ENCODE assay signal across 8 cellular contexts in the genomic region with DNA sequence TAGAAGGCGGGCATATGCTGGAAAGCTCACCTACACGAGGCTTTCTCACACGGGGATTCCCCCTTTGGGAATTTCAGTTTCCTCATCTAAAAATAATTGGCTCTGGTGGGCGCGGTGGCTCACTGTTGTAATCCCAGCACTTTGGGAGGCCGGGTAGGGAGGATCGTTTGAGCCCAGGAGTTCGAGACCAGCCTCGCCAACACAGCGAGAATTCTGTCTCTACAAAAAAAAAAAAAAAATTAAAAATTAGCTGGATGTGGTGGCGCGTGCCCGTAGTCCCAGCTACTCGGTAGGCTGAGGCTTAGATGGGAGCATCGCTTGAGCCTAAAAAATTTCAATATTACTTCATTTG. TPM values are rescaled to one million over a fixed set of nuclear protein-coding genes. Genes with fewer than 3 reads are reported as not detected.
DNase-seq lines count a peak whose midpoint lies in the region; ATAC-seq and TF ChIP-seq lines count a peak whose summit lies in the region.

No MANE protein-coding gene starts in this region.

- TSS peak; percentile 62 for BruUV-seq in Caco-2 (replicated peaks; lab: Mats Ljungman, UMichigan)

- no peak for TF ChIP-seq CTCF in Caco-2 (IDR thresholded peaks at IDR 0.05; ENCODE audit: insufficient read depth in 1 of 2, low read depth in 1 of 2, low read length in 1 of 2, severe bottlenecking in 1 of 2, unreplicated experiment in 1 of 2)
- TF ChIP-seq CTCF in coronary artery (IDR thresholded peaks at IDR 0.05): no peak

- DNase-seq in Caco-2 (no peak), coronary artery (ENCODE audit: low spot score) (no peak), NAMALWA (ENCODE audit: low spot score) (no peak), NCI-H510A (lab: John Stamatoyannopoulos, UW) (no peak), middle frontal gyrus (ENCODE audit: extremely low spot score, low spot score) (no peak)
- no peak for DNase-seq in natural killer cell treated with Interleukin-12 subunit alpha and Interleukin-12 subunit beta and Interleukin-15 and Interleukin-18, amount 100 ng/mL, for 72 hours (ENCODE audit: low spot score)
- no peak for DNase-seq in activated CD4-positive, CD25-positive, alpha-beta regulatory T cell treated with anti-CD3 and anti-CD28 coated beads, Interleukin-2, amount 50 U/mL, for 72 hours

- intact Hi-C loops in Caco-2 (cut with micrococcal nuclease; ENCODE audit: unreplicated experiment): no loop called here

- H3K27ac ChIP-seq in HUES48 (ENCODE audit: low read depth, low read length): no peak overlapping the region
- peak overlapping the region; percentile 82 to 86 for H3K27ac ChIP-seq in coronary artery

- H3K27me3 Mint-ChIP-seq in Caco-2 (ENCODE audit: insufficient read depth, unreplicated experiment): no peaks in the 10 kb centered on the region
- H3K27me3 Mint-ChIP-seq in natural killer cell treated with Interleukin-12 subunit alpha and Interleukin-12 subunit beta and Interleukin-15 and Interleukin-18, amount 100 ng/mL, for 72 hours: no peaks in the 10 kb centered on the region

- peaks cover 12% of the 10 kb centered on the region for H3K4me1 Mint-ChIP-seq in Caco-2 (ENCODE audit: low read depth, unreplicated experiment)
- peaks cover 27 to 34% of the 10 kb centered on the region in 2 donors for H3K4me1 Mint-ChIP-seq in natural killer cell treated with Interleukin-12 subunit alpha and Interleukin-12 subunit beta and Interleukin-15 and Interleukin-18, amount 100 ng/mL, for 72 hours (ENCODE audit: low read depth in 2 of 2)

- H3K27me3 ChIP-seq in Caco-2 (replicated peaks; ENCODE audit: control insufficient read depth, insufficient read depth, low read length) (no peaks in the 10 kb centered on the region), HUES48 (ENCODE audit: control insufficient read depth, insufficient read depth, low read length) (no peaks in the 10 kb centered on the region)

- H3K36me3 ChIP-seq in Caco-2 (ENCODE audit: control insufficient read depth, insufficient read depth, low read length): peaks cover 2% of the 10 kb centered on the region
- H3K36me3 ChIP-seq in HUES48 (ENCODE audit: control insufficient read depth, insufficient read depth, low read length): peaks cover 18% of the 10 kb centered on the region

- ATAC-seq in natural killer cell treated with Interleukin-12 subunit alpha and Interleukin-12 subunit beta and Interleukin-15 and Interleukin-18, amount 100 ng/mL, for 72 hours: peak in 1 of 2 donors; percentile 34

- CTCF ChIA-PET in Caco-2 (lab: Charles Lee): interaction anchor here (0.8 to 1.4 kb wide), 2 partner anchors 10 to 69 kb away, joined by 4 to 5 read pairs; a partner anchor contains a TSS

- peak overlapping the region; percentile 97 for H3K27ac Mint-ChIP-seq in Caco-2 (ENCODE audit: unreplicated experiment)
- peak overlapping the region; percentile 80 to 97 for H3K27ac Mint-ChIP-seq in natural killer cell treated with Interleukin-12 subunit alpha and Interleukin-12 subunit beta and Interleukin-15 and Interleukin-18, amount 100 ng/mL, for 72 hours

- no peak overlapping the region for H3K9ac ChIP-seq in HUES48 (ENCODE audit: low read depth, low read length)

- peak overlapping the region; percentile 91 for H3K4me3 Mint-ChIP-seq in Caco-2 (ENCODE audit: unreplicated experiment)
- H3K4me3 Mint-ChIP-seq in natural killer cell treated with Interleukin-12 subunit alpha and Interleukin-12 subunit beta and Interleukin-15 and Interleukin-18, amount 100 ng/mL, for 72 hours: peak overlapping the region; percentile 79

- peaks cover 8% of the 10 kb centered on the region for H3K36me3 Mint-ChIP-seq in Caco-2 (ENCODE audit: insufficient read depth, unreplicated experiment)
- H3K36me3 Mint-ChIP-seq in natural killer cell treated with Interleukin-12 subunit alpha and Interleukin-12 subunit beta and Interleukin-15 and Interleukin-18, amount 100 ng/mL, for 72 hours: peaks cover 6% of the 10 kb centered on the region

- H3K4me1 ChIP-seq in Caco-2 (peaks cover 4% of the 10 kb centered on the region; the same call in 1 of the 2 replicates), HUES48 (ENCODE audit: control insufficient read depth, insufficient read depth, low read length) (no peaks in the 10 kb centered on the region)

- peaks cover 9% of the 10 kb centered on the region; the same call in 1 of the 2 replicates for H3K9me3 ChIP-seq in Caco-2
- H3K9me3 ChIP-seq in HUES48 (ENCODE audit: control insufficient read depth, insufficient read depth, low read length): 0 out of 2 replicates have a peak, but pooled peaks cover 2% of the 10 kb centered on the region

- peak overlapping the region; percentile 58 for H3K4me3 ChIP-seq in Caco-2 (ENCODE audit: low read depth, low read length)
- H3K4me3 ChIP-seq in HUES48 (ENCODE audit: low read depth, low read length): peak overlapping the region; percentile 88; the same call in 1 of the 2 replicates
- peak overlapping the region; percentile 76 for H3K4me3 ChIP-seq in coronary artery

- H3K9me3 Mint-ChIP-seq in Caco-2 (ENCODE audit: unreplicated experiment): peaks cover 18% of the 10 kb centered on the region
- peaks cover 8% of the 10 kb centered on the region for H3K9me3 Mint-ChIP-seq in natural killer cell treated with Interleukin-12 subunit alpha and Interleukin-12 subunit beta and Interleukin-15 and Interleukin-18, amount 100 ng/mL, for 72 hours

- POLR2A ChIA-PET in Caco-2 (lab: Charles Lee): interaction anchor here (0.5 to 0.8 kb wide), 7 partner anchors 31 to 858 kb away, joined by 3 to 14 read pairs (median 3); no protein-coding TSS in a partner anchor

RNA-seq across cellular contexts. Expression of a gene that starts 0.4 kb away (rescaled TPM):
- total RNA-seq in Caco-2 (2022): 122 and 131 TPM in 2 replicates
- 100 to 1,000 TPM in 1 of 2 donors, 10 to 100 TPM in 1; 53.3 to 161 TPM for total RNA-seq in natural killer cell treated with Interleukin-12 subunit alpha and Interleukin-12 subunit beta and Interleukin-15 and Interleukin-18, amount 100 ng/mL, for 72 hours
